ENCODE assay signal across 9 cellular contexts in genomic region chr12:55866454-55867004, GRCh38. TPM values are rescaled to one million over a fixed set of nuclear protein-coding genes. Genes with fewer than 3 reads are reported as not detected.
"Had no signal": no experiment of that assay in that cellular context is flagged by ENCODE, and none has a peak within 500 bp of the region (broad histone marks: within the 10 kb centered on the region; RNA-seq: fewer than 3 reads in every experiment).

No MANE protein-coding gene starts in this region.

RNA-seq across cellular contexts. Expression of gene MMP19, which starts 23.8 kb away (rescaled TPM):
- total RNA-seq: activated CD4-positive, alpha-beta T cell treated with anti-CD3 and anti-CD28 coated beads, Interleukin-2, amount 10 ng/mL, durations not matched to agents 24 days and 14 days; activated CD8-positive, alpha-beta memory T cell treated with anti-CD3 and anti-CD28 coated beads for 36 hours; activated CD8-positive, alpha-beta T cell treated with anti-CD3 and anti-CD28 coated beads for 36 hours; activated naive CD8-positive, alpha-beta T cell treated with anti-CD3 and anti-CD28 coated beads for 36 hours; activated T-cell treated with anti-CD3 and anti-CD28 coated beads, Interleukin-2, amount 50 U/mL, for 4 hours; activated T-helper 1 cell treated with anti-CD3 and anti-CD28 coated beads, Interleukin-12 subunit alpha, Interleukin-12 subunit beta, Interleukin-2, Interleukin-4 antibody, amounts not matched to agents 30 ng/mL and 10 ng/mL and 1 ng/mL, durations not matched to agents 14 hours and 24 hours and 36 hours; activated T-helper 17 cell treated with anti-CD3 and anti-CD28 coated beads, Interleukin-2, amount 50 U/mL, for 72 hours; T-helper 1 cell treated with Interleukin-12 subunit alpha and Interleukin-12 subunit beta and Interleukin-4 antibody, amounts not matched to agents 30 ng/mL and 1 ng/mL, for 36 hours; T-helper 17 cell had no signal
